1 cellular context compared by ENCODE assay signal in genomic region chr4:3077796-3078195, GRCh38.
TF ChIP-seq lines count a peak whose summit lies in the region.

No MANE protein-coding gene starts in this region.

TF ChIP-seq in GM12878, 131 proteins besides CTCF, POLR2A, EP300 and RAD21 (continued from another document and continues in another):
- no peak for TF ChIP-seq HSF1 (IDR thresholded peaks at IDR 0.05; ENCODE audit: low read depth, low read length)
- no peak for TF ChIP-seq WRNIP1 (IDR thresholded peaks at IDR 0.05; ENCODE audit: borderline replicate concordance, low read depth, low read length)
- TF ChIP-seq BMI1 (IDR thresholded peaks at IDR 0.05; ENCODE audit: borderline replicate concordance), result no peak; the same call in 1 of the 2 replicates
- TF ChIP-seq TCF12 (IDR thresholded peaks at IDR 0.05; ENCODE audit: low read depth, low read length), result peak; percentile 79
- TF ChIP-seq YY1 (IDR thresholded peaks at IDR 0.05; ENCODE audit: low read depth, low read length), result peak; percentile 45; the same call in 1 of the 2 replicates
- TF ChIP-seq MXI1 (IDR thresholded peaks at IDR 0.05; ENCODE audit: low read depth, low read length), result peak; percentile 85
- TF ChIP-seq SREBF1 (IDR thresholded peaks at IDR 0.05; ENCODE audit: low read length), result no peak
- TF ChIP-seq POLR2AphosphoS5 (IDR thresholded peaks at IDR 0.05; ENCODE audit: low read length), result peak; percentile 83
- TF ChIP-seq ZNF207 (IDR thresholded peaks at IDR 0.05; ENCODE audit: borderline replicate concordance), result no peak
- 0 out of 2 replicates have a peak, but pooled peaks have one; percentile 57 for TF ChIP-seq MEF2A (IDR thresholded peaks at IDR 0.05; ENCODE audit: insufficient read depth, low read depth, low read length)
- TF ChIP-seq CHD4 (IDR thresholded peaks at IDR 0.05), result no peak
- peak; percentile 66; the same call in 1 of the 2 replicates for TF ChIP-seq MYB (IDR thresholded peaks at IDR 0.05; ENCODE audit: borderline replicate concordance, low read depth, low read length)
- peak in 1 of 2 experiments; percentile 46; a peak in 1 of 4 replicates for TF ChIP-seq ETV6 (conservative IDR thresholded peaks at IDR 0.05 in 1 of 2, IDR thresholded peaks at IDR 0.05 in 1 of 2; ENCODE audit: borderline replicate concordance in 1 of 2, low read depth in 1 of 2)
- TF ChIP-seq, protein P1, sequence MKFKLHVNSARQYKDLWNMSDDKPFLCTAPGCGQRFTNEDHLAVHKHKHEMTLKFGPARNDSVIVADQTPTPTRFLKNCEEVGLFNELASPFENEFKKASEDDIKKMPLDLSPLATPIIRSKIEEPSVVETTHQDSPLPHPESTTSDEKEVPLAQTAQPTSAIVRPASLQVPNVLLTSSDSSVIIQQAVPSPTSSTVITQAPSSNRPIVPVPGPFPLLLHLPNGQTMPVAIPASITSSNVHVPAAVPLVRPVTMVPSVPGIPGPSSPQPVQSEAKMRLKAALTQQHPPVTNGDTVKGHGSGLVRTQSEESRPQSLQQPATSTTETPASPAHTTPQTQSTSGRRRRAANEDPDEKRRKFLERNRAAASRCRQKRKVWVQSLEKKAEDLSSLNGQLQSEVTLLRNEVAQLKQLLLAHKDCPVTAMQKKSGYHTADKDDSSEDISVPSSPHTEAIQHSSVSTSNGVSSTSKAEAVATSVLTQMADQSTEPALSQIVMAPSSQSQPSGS (IDR thresholded peaks at IDR 0.05; ENCODE audit: low read length), result no peak
- no peak for TF ChIP-seq RBBP5 (conservative IDR thresholded peaks at IDR 0.05)
- TF ChIP-seq, protein P2, sequence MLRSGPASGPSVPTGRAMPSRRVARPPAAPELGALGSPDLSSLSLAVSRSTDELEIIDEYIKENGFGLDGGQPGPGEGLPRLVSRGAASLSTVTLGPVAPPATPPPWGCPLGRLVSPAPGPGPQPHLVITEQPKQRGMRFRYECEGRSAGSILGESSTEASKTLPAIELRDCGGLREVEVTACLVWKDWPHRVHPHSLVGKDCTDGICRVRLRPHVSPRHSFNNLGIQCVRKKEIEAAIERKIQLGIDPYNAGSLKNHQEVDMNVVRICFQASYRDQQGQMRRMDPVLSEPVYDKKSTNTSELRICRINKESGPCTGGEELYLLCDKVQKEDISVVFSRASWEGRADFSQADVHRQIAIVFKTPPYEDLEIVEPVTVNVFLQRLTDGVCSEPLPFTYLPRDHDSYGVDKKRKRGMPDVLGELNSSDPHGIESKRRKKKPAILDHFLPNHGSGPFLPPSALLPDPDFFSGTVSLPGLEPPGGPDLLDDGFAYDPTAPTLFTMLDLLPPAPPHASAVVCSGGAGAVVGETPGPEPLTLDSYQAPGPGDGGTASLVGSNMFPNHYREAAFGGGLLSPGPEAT (IDR thresholded peaks at IDR 0.05; ENCODE audit: low read depth), result peak; percentile 62; the same call in 1 of the 2 replicates
- 0 out of 4 replicates have a peak, but pooled peaks of 1 of the 2 experiments have one; percentile 58 for TF ChIP-seq SRF (IDR thresholded peaks at IDR 0.05; ENCODE audit: low read depth in 2 of 2, low read length in 2 of 2)
- TF ChIP-seq CBX3 (IDR thresholded peaks at IDR 0.05; ENCODE audit: borderline replicate concordance, low read depth), result no peak
- no peak for TF ChIP-seq HCFC1 (IDR thresholded peaks at IDR 0.05; ENCODE audit: low read length)
- TF ChIP-seq EED (IDR thresholded peaks at IDR 0.05; ENCODE audit: low read depth), result peak; percentile 72
- peak; percentile 67 for TF ChIP-seq SP1 (IDR thresholded peaks at IDR 0.05; ENCODE audit: low read depth, low read length)
- TF ChIP-seq, protein P3, sequence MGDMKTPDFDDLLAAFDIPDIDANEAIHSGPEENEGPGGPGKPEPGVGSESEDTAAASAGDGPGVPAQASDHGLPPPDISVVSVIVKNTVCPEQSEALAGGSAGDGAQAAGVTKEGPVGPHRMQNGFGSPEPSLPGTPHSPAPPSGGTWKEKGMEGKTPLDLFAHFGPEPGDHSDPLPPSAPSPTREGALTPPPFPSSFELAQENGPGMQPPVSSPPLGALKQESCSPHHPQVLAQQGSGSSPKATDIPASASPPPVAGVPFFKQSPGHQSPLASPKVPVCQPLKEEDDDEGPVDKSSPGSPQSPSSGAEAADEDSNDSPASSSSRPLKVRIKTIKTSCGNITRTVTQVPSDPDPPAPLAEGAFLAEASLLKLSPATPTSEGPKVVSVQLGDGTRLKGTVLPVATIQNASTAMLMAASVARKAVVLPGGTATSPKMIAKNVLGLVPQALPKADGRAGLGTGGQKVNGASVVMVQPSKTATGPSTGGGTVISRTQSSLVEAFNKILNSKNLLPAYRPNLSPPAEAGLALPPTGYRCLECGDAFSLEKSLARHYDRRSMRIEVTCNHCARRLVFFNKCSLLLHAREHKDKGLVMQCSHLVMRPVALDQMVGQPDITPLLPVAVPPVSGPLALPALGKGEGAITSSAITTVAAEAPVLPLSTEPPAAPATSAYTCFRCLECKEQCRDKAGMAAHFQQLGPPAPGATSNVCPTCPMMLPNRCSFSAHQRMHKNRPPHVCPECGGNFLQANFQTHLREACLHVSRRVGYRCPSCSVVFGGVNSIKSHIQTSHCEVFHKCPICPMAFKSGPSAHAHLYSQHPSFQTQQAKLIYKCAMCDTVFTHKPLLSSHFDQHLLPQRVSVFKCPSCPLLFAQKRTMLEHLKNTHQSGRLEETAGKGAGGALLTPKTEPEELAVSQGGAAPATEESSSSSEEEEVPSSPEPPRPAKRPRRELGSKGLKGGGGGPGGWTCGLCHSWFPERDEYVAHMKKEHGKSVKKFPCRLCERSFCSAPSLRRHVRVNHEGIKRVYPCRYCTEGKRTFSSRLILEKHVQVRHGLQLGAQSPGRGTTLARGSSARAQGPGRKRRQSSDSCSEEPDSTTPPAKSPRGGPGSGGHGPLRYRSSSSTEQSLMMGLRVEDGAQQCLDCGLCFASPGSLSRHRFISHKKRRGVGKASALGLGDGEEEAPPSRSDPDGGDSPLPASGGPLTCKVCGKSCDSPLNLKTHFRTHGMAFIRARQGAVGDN (IDR thresholded peaks at IDR 0.05), result peak; percentile 50; the same call in 1 of the 2 replicates
- TF ChIP-seq RELA (IDR thresholded peaks at IDR 0.05; ENCODE audit: borderline replicate concordance, partially characterized antibody), result no peak
- no peak for TF ChIP-seq MAX (IDR thresholded peaks at IDR 0.05; ENCODE audit: low read depth, low read length)
- TF ChIP-seq POLR2AphosphoS2 (IDR thresholded peaks at IDR 0.05; ENCODE audit: low read depth, low read length), result no peak
- no peak for TF ChIP-seq SUPT20H (IDR thresholded peaks at IDR 0.05; ENCODE audit: borderline replicate concordance, control insufficient read depth, low read depth, low read length)
- TF ChIP-seq ESRRA (IDR thresholded peaks at IDR 0.05; ENCODE audit: low read length), result no peak
- peak; percentile 74 for TF ChIP-seq BCL3 (IDR thresholded peaks at IDR 0.05; ENCODE audit: borderline replicate concordance, insufficient read depth, low read depth, low read length, poor library complexity, severe bottlenecking)
- no peak for TF ChIP-seq NFYA (IDR thresholded peaks at IDR 0.05; ENCODE audit: borderline replicate concordance, low read depth, low read length)
- no peak for TF ChIP-seq YBX1 (IDR thresholded peaks at IDR 0.05)
- TF ChIP-seq ZNF24 (IDR thresholded peaks at IDR 0.05), result no peak
- TF ChIP-seq TBL1XR1 (IDR thresholded peaks at IDR 0.05; ENCODE audit: low read depth, low read length), result peak; percentile 80; the same call in 1 of the 2 replicates
- TF ChIP-seq, protein P4, sequence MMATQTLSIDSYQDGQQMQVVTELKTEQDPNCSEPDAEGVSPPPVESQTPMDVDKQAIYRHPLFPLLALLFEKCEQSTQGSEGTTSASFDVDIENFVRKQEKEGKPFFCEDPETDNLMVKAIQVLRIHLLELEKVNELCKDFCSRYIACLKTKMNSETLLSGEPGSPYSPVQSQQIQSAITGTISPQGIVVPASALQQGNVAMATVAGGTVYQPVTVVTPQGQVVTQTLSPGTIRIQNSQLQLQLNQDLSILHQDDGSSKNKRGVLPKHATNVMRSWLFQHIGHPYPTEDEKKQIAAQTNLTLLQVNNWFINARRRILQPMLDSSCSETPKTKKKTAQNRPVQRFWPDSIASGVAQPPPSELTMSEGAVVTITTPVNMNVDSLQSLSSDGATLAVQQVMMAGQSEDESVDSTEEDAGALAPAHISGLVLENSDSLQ (IDR thresholded peaks at IDR 0.05), result no peak
- 0 out of 2 replicates have a peak, but pooled peaks have one; percentile 28 for TF ChIP-seq ELK1 (IDR thresholded peaks at IDR 0.05; ENCODE audit: low read depth, low read length)
- no peak; the same call in 1 of the 2 replicates for TF ChIP-seq ZNF217 (IDR thresholded peaks at IDR 0.05)
- TF ChIP-seq, protein P5, sequence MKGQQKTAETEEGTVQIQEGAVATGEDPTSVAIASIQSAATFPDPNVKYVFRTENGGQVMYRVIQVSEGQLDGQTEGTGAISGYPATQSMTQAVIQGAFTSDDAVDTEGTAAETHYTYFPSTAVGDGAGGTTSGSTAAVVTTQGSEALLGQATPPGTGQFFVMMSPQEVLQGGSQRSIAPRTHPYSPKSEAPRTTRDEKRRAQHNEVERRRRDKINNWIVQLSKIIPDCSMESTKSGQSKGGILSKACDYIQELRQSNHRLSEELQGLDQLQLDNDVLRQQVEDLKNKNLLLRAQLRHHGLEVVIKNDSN (IDR thresholded peaks at IDR 0.05; ENCODE audit: borderline replicate concordance, extremely low read length, insufficient read depth, low read depth, low read length), result no peak
- no peak for TF ChIP-seq EZH2 (IDR thresholded peaks at IDR 0.05; ENCODE audit: borderline replicate concordance, control insufficient read depth, low read depth, low read length)
- TF ChIP-seq TCF3 (IDR thresholded peaks at IDR 0.05; ENCODE audit: borderline replicate concordance, insufficient read depth, low read depth, low read length), result peak; percentile 43; the same call in 1 of the 2 replicates
- TF ChIP-seq MLLT1 (IDR thresholded peaks at IDR 0.05), result no peak
- TF ChIP-seq, protein P6, sequence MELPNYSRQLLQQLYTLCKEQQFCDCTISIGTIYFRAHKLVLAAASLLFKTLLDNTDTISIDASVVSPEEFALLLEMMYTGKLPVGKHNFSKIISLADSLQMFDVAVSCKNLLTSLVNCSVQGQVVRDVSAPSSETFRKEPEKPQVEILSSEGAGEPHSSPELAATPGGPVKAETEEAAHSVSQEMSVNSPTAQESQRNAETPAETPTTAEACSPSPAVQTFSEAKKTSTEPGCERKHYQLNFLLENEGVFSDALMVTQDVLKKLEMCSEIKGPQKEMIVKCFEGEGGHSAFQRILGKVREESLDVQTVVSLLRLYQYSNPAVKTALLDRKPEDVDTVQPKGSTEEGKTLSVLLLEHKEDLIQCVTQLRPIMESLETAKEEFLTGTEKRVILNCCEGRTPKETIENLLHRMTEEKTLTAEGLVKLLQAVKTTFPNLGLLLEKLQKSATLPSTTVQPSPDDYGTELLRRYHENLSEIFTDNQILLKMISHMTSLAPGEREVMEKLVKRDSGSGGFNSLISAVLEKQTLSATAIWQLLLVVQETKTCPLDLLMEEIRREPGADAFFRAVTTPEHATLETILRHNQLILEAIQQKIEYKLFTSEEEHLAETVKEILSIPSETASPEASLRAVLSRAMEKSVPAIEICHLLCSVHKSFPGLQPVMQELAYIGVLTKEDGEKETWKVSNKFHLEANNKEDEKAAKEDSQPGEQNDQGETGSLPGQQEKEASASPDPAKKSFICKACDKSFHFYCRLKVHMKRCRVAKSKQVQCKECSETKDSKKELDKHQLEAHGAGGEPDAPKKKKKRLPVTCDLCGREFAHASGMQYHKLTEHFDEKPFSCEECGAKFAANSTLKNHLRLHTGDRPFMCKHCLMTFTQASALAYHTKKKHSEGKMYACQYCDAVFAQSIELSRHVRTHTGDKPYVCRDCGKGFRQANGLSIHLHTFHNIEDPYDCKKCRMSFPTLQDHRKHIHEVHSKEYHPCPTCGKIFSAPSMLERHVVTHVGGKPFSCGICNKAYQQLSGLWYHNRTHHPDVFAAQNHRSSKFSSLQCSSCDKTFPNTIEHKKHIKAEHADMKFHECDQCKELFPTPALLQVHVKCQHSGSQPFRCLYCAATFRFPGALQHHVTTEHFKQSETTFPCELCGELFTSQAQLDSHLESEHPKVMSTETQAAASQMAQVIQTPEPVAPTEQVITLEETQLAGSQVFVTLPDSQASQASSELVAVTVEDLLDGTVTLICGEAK (IDR thresholded peaks at IDR 0.05; ENCODE audit: borderline replicate concordance), result no peak
